In genomic region chr12:23433121-23433520, GRCh38 we compare ENCODE assay signal across 34 cellular contexts.
"Had no signal": no experiment of that assay in that cellular context is flagged by ENCODE, and none has a peak within 500 bp of the region (broad histone marks: within the 10 kb centered on the region; RNA-seq: fewer than 3 reads in every experiment).

No MANE protein-coding gene starts in this region.

- H3K9me3 ChIP-seq: adrenal gland, ascending aorta, body of pancreas, breast epithelium had no signal

- FAIRE-seq: astrocyte, bronchial epithelial cell had no signal

- H3K4me3 ChIP-seq: adrenal gland, ascending aorta, body of pancreas, breast epithelium, cardiac muscle cell had no signal

- H3K4me1 ChIP-seq: adrenal gland, ascending aorta, body of pancreas, breast epithelium had no signal

- H3K27ac ChIP-seq: adrenal gland, ascending aorta, body of pancreas, brain microvascular endothelial cell, breast epithelium, cardiac muscle cell had no signal

- H3K27me3 ChIP-seq: adrenal gland, ascending aorta, body of pancreas, brain microvascular endothelial cell, breast epithelium, cardiac muscle cell had no signal

- H3K36me3 ChIP-seq: adrenal gland, ascending aorta, brain microvascular endothelial cell, breast epithelium, cardiac muscle cell had no signal

- DNase-seq: activated effector memory CD4-positive, alpha-beta T cell treated with anti-CD3 and anti-CD28 coated beads, Interleukin-2, amount 50 U/mL, for 16 hours; activated effector memory CD4-positive, alpha-beta T cell treated with Interleukin-2 at 50 U/mL for 16 hours; activated gamma-delta T cell; activated gamma-delta T cell treated with Interleukin-2 at 50 U/mL for 16 hours; activated naive CD4-positive, alpha-beta T cell; activated naive CD4-positive, alpha-beta T cell treated with anti-CD3 and anti-CD28 coated beads for 36 hours; activated naive CD4-positive, alpha-beta T cell treated with anti-CD3 and anti-CD28 coated beads, Interleukin-2, amount 10 ng/mL, durations not matched to agents 7 days and 5 days; activated naive CD4-positive, alpha-beta T cell treated with anti-CD3 and anti-CD28 coated beads, Interleukin-2, amount 50 U/mL, for 16 hours; activated naive CD4-positive, alpha-beta T cell treated with Interleukin-2 at 50 U/mL for 16 hours; activated naive CD8-positive, alpha-beta T cell treated with anti-CD3 and anti-CD28 coated beads for 36 hours; activated naive CD8-positive, alpha-beta T cell treated with anti-CD3 and anti-CD28 coated beads, Interleukin-2, amount 10 ng/mL, durations not matched to agents 7 days and 5 days; activated naive CD8-positive, alpha-beta T cell treated with anti-CD3 and anti-CD28 coated beads, Interleukin-2, amount 50 U/mL, for 24 hours; activated T-cell treated with anti-CD3 and anti-CD28 coated beads, Interleukin-2, amount 50 U/mL, for 1 hour; activated T-cell treated with anti-CD3 and anti-CD28 coated beads, Interleukin-2, amount 50 U/mL, for 24 hours; activated T-cell treated with anti-CD3 and anti-CD28 coated beads, Interleukin-2, amount 50 U/mL, for 4 hours; activated T-cell treated with anti-CD3 and anti-CD28 coated beads, Interleukin-2, amount 50 U/mL, for 48 hours; activated T-cell treated with anti-CD3 and anti-CD28 coated beads, Interleukin-2, amount 50 U/mL, for 72 hours; adrenal gland; amniotic stem cell; amygdala; anterior cingulate cortex; aorta; body of pancreas; brain microvascular endothelial cell; caudate nucleus; central memory CD4-positive, alpha-beta T cell; cerebellar nuclear complex had no signal

- ATAC-seq: activated naive CD4-positive, alpha-beta T cell treated with anti-CD3 and anti-CD28 coated beads, Interleukin-2, amount 50 U/mL, for 72 hours; activated naive CD8-positive, alpha-beta T cell treated with anti-CD3 and anti-CD28 coated beads, Interleukin-2, amount 50 U/mL, for 24 hours; activated T-cell treated with anti-CD3 and anti-CD28 coated beads, Interleukin-2, amount 50 U/mL, for 4 hours; activated T-cell treated with anti-CD3 and anti-CD28 coated beads, Interleukin-2, amount 50 U/mL, for 72 hours; activated T-helper 17 cell treated with anti-CD3 and anti-CD28 coated beads, Interleukin-2, amount 50 U/mL, for 72 hours; body of pancreas had no signal
